Comparison of ENCODE assay signal across 8 cellular contexts in genomic region chrX:153689654-153690465, GRCh38. TPM values are rescaled to one million over a fixed set of nuclear protein-coding genes. Genes with fewer than 3 reads are reported as not detected.
DNase-seq lines count a peak whose midpoint lies in the region; ATAC-seq and TF ChIP-seq lines count a peak whose summit lies in the region.

No MANE protein-coding gene starts in this region.

- H3K4me1 ChIP-seq in RWPE2 (ENCODE audit: insufficient read depth, poor library complexity, severe bottlenecking) (no peaks in the 10 kb centered on the region), parathyroid adenoma (no peaks in the 10 kb centered on the region)

- peak; percentile 65 for ATAC-seq in RWPE2 (ENCODE audit: low read depth)
- ATAC-seq in esophagus mucosa = peak; percentile 19
- ATAC-seq in omental fat pad (ENCODE audit: low FRiP score) = no peak
- ATAC-seq in HG02970 (IDR thresholded peaks at IDR 0.05; ENCODE audit: low FRiP score, unreplicated experiment) = no peak

- TF ChIP-seq CTCF in RWPE2 (IDR thresholded peaks at IDR 0.05; ENCODE audit: poor library complexity, severe bottlenecking) (peak; percentile 12), parathyroid adenoma (IDR thresholded peaks at IDR 0.05) (no peak), omental fat pad (IDR thresholded peaks at IDR 0.05) (no peak)

- DNase-seq in EH (ENCODE audit: low read depth) (peak; percentile 21), RWPE2 (ENCODE audit: low spot score) (no peak), omental fat pad (ENCODE audit: low spot score) (no peak), anterior cingulate cortex (lab: John Stamatoyannopoulos, UW) (no peak), NCI-H2196 treated with DMSO at 0.1 percent for 48 hours (lab: John Stamatoyannopoulos, UW; ENCODE audit: unreplicated experiment) (no peak)

- H3K9ac ChIP-seq in parathyroid adenoma = no peak overlapping the region

- no peaks in the 10 kb centered on the region for H3K79me2 ChIP-seq in parathyroid adenoma

- H3K27ac ChIP-seq in RWPE2 (ENCODE audit: poor library complexity, severe bottlenecking) (peak overlapping the region; percentile 48), parathyroid adenoma (no peak overlapping the region)

- H3K36me3 ChIP-seq in RWPE2 (ENCODE audit: low read depth) = peaks cover 5% of the 10 kb centered on the region; the same call in 1 of the 2 replicates
- H3K36me3 ChIP-seq in parathyroid adenoma (ENCODE audit: control insufficient read depth, insufficient read depth, low read length) = no peaks in the 10 kb centered on the region

- peak overlapping the region; percentile 23 for H3K4me3 ChIP-seq in RWPE2 (ENCODE audit: severe bottlenecking)
- no peak overlapping the region for H3K4me3 ChIP-seq in parathyroid adenoma (ENCODE audit: low read depth, low read length)

- H2AFZ ChIP-seq in parathyroid adenoma = no peak overlapping the region

- no peaks in the 10 kb centered on the region for H3K9me3 ChIP-seq in RWPE2 (ENCODE audit: severe bottlenecking)
- no peaks in the 10 kb centered on the region for H3K9me3 ChIP-seq in parathyroid adenoma (ENCODE audit: control insufficient read depth, low read length)

- no peaks in the 10 kb centered on the region for H3K27me3 ChIP-seq in RWPE2 (ENCODE audit: insufficient read depth, poor library complexity, severe bottlenecking)
- no peaks in the 10 kb centered on the region for H3K27me3 ChIP-seq in parathyroid adenoma (ENCODE audit: control insufficient read depth, insufficient read depth, low read length)

- peak overlapping the region; percentile 44 for H3K4me2 ChIP-seq in parathyroid adenoma (ENCODE audit: low read length)

RNA-seq across cellular contexts. Expression of gene SLC6A8, which starts 2.1 kb away (rescaled TPM):
- total RNA-seq in esophagus mucosa (62.0 TPM), omental fat pad (10 to 100 TPM; 13.5 to 32.4 (median 26.3) TPM)

RNA-seq across cellular contexts. Expression of gene PNCK, which starts 16.2 kb away (rescaled TPM):
- 1.00 TPM for total RNA-seq in esophagus mucosa
- total RNA-seq in omental fat pad = under 1 TPM in 2 of 4 donors, not detected in 2; 0.46 to 0.60 TPM

RNA-seq across cellular contexts. Expression of gene BCAP31, which starts 34.3 kb away (rescaled TPM):
- total RNA-seq in esophagus mucosa (191 TPM), omental fat pad (100 to 1,000 TPM; 119 to 421 (median 240) TPM)

RNA-seq across cellular contexts. Expression of gene ABCD1, which starts 34.8 kb away (rescaled TPM):
- total RNA-seq in esophagus mucosa (2.5 TPM), omental fat pad (10 to 100 TPM; 17.5 to 38.9 (median 23.4) TPM)

RNA-seq across cellular contexts. Expression of gene DUSP9, which starts 42.9 kb away (rescaled TPM):
- total RNA-seq in esophagus mucosa (0.76 TPM), omental fat pad (1 to 10 TPM in 1 of 4 donors, under 1 TPM in 1, not detected in 2; 0.48 to 2.3 TPM)

Comparison
In these comparisons a context has a peak if more than half of its experiments do, and no peak if none do; other contexts are left out.
1. ATAC-seq: peak in RWPE2 (single experiment) and esophagus mucosa (single experiment); none in omental fat pad (single experiment) and HG02970 (single experiment).